In the genomic region with DNA sequence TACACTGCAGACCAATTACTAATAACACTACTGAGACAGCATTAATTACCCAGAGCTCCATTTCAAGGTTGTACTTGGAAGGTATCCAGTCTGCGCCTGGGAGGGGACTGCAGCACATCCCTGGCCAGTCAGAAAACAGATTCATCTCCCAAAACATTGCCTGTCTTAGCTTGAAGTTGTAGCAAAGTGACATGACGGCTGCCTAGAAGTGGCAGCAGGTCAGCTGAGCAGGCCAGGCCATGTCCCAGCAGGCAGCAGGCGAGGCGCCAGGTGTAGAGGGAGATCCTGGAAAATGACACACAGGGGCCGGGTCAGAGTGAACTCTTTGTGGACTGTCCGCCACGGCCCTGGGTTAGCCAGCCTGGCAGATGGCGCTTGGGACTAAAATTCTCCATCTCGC, we compare ENCODE assay signal across 10 cellular contexts. TPM values are rescaled to one million over a fixed set of nuclear protein-coding genes. Genes with fewer than 3 reads are reported as not detected.
DNase-seq lines count a peak whose midpoint lies in the region; ATAC-seq and TF ChIP-seq lines count a peak whose summit lies in the region.
"Had no signal": no experiment of that assay in that cellular context is flagged by ENCODE, and none has a peak within 500 bp of the region (broad histone marks: within the 10 kb centered on the region; RNA-seq: fewer than 3 reads in every experiment).

No MANE protein-coding gene starts in this region.

- H3K79me2 ChIP-seq in mammary epithelial cell (ENCODE audit: insufficient read depth, low read length): no peaks in the 10 kb centered on the region

- CTCF ChIA-PET in MCF 10A (lab: Yijun Ruan, JAX) (interaction anchor here (0.9 to 1.1 kb wide), 4 partner anchors 13 to 255 kb away, joined by 3 to 4 read pairs (median 3); no protein-coding TSS in a partner anchor), mammary epithelial cell (lab: Charles Lee; ENCODE audit: low non-redundant PET) (no interaction called here)

- H3K4me3 ChIP-seq in mammary epithelial cell (replicated peaks in 1 of 3; ENCODE audit: insufficient read depth in 1 of 3, low read depth in 2 of 3, low read length in 3 of 3): no peak overlapping the region

- peak overlapping the region; percentile 47 for H3K4me3 Mint-ChIP-seq in MCF 10A (ENCODE audit: unreplicated experiment)
- peak overlapping the region; percentile 39 for H3K4me3 Mint-ChIP-seq in activated T-helper 17 cell treated with anti-CD3 and anti-CD28 coated beads, Interleukin-2, amount 50 U/mL, for 72 hours

- no peaks in the 10 kb centered on the region for H4K20me1 ChIP-seq in mammary epithelial cell (ENCODE audit: insufficient read depth, low read length)

- in situ Hi-C loops in mammary epithelial cell (cut with MboI; ENCODE audit: low sequenced_read_pairs in 2 of 2): no loop called here

- ATAC-seq in activated T-helper 17 cell treated with anti-CD3 and anti-CD28 coated beads, Interleukin-2, amount 50 U/mL, for 72 hours (replicated peaks): no peak

- 47% methylated on average over 9 of the region's 9 CpGs for WGBS in mammary epithelial cell (ENCODE audit: low coverage, missing lambda C conversion rate)

- H3K27ac ChIP-seq in mammary epithelial cell (ENCODE audit: insufficient read depth, low read depth, low read length): no peak overlapping the region
- H3K27ac ChIP-seq: suprapubic skin had no signal

- H3K36me3 Mint-ChIP-seq in MCF 10A (ENCODE audit: insufficient read depth, unreplicated experiment): peaks cover 20% of the 10 kb centered on the region
- peaks cover 36% of the 10 kb centered on the region for H3K36me3 Mint-ChIP-seq in activated T-helper 17 cell treated with anti-CD3 and anti-CD28 coated beads, Interleukin-2, amount 50 U/mL, for 72 hours (ENCODE audit: low read depth)

- BruUV-seq in MCF 10A (replicated peaks; lab: Mats Ljungman, UMichigan): no TSS peak
- BruUV-seq in mammary epithelial cell (replicated peaks; lab: Mats Ljungman, UMichigan): no TSS peak

- DNase-seq in MCF 10A (ENCODE audit: unreplicated experiment) (no peak), mammary epithelial cell (no peak), left kidney (ENCODE audit: low read depth, low spot score) (peak; percentile 24), ureter (ENCODE audit: low spot score) (peak; percentile 43), EL (no peak), GDM1 (lab: John Stamatoyannopoulos, UW) (no peak), COLO829 (ENCODE audit: low spot score) (no peak)
- DNase-seq: NCI-H748 treated with DMSO at 0.1 percent for 48 hours had no signal

- H3K4me2 ChIP-seq in mammary epithelial cell (ENCODE audit: insufficient read depth, low read depth, low read length): no peak overlapping the region

- H3K27me3 ChIP-seq in mammary epithelial cell (ENCODE audit: insufficient read depth, low read length): no peaks in the 10 kb centered on the region
- H3K27me3 ChIP-seq: suprapubic skin had no signal

- no peak overlapping the region for H3K9ac ChIP-seq in mammary epithelial cell (ENCODE audit: insufficient read depth, low read length)

- POLR2A ChIA-PET in MCF 10A (lab: Yijun Ruan, JAX): interaction anchor here (0.6 to 1.9 kb wide), 4 partner anchors 11 to 455 kb away, joined by 3 to 7 read pairs (median 4); a partner anchor contains a TSS

- dilution Hi-C loops in mammary epithelial cell (cut with HindIII; ENCODE audit: low sequenced_read_pairs): no loop called here

- H3K27ac Mint-ChIP-seq in MCF 10A (ENCODE audit: low read depth, unreplicated experiment): peak overlapping the region; percentile 32
- H3K27ac Mint-ChIP-seq in activated T-helper 17 cell treated with anti-CD3 and anti-CD28 coated beads, Interleukin-2, amount 50 U/mL, for 72 hours: no peak overlapping the region

- H3K9me3 ChIP-seq in mammary epithelial cell (replicated peaks; ENCODE audit: insufficient read depth, low read length): no peaks in the 10 kb centered on the region
- H3K9me3 ChIP-seq: suprapubic skin had no signal

- no peak for TF ChIP-seq CTCF in MCF 10A (IDR thresholded peaks at IDR 0.05; ENCODE audit: unreplicated experiment)
- no peak for TF ChIP-seq CTCF in mammary epithelial cell (conservative IDR thresholded peaks at IDR 0.05 in 1 of 2, IDR thresholded peaks at IDR 0.05 in 1 of 2; ENCODE audit: extremely low read depth in 1 of 2, insufficient read depth in 1 of 2, low read depth in 1 of 2, low read length in 2 of 2)

- no peaks in the 10 kb centered on the region for H3K9me3 Mint-ChIP-seq in MCF 10A (ENCODE audit: unreplicated experiment)
- H3K9me3 Mint-ChIP-seq in activated T-helper 17 cell treated with anti-CD3 and anti-CD28 coated beads, Interleukin-2, amount 50 U/mL, for 72 hours: no peaks in the 10 kb centered on the region

- H3K4me1 ChIP-seq in mammary epithelial cell (ENCODE audit: insufficient read depth, low read length): peaks cover 28% of the 10 kb centered on the region

- H3K36me3 ChIP-seq in mammary epithelial cell (ENCODE audit: insufficient read depth, low read length): peaks cover 2% of the 10 kb centered on the region

- H3K27me3 Mint-ChIP-seq in MCF 10A (ENCODE audit: insufficient read depth, unreplicated experiment): no peaks in the 10 kb centered on the region
- peaks cover 4% of the 10 kb centered on the region for H3K27me3 Mint-ChIP-seq in activated T-helper 17 cell treated with anti-CD3 and anti-CD28 coated beads, Interleukin-2, amount 50 U/mL, for 72 hours

- intact Hi-C loops in MCF 10A (cut with micrococcal nuclease) (no loop called here), mammary epithelial cell (cut with micrococcal nuclease) (no loop called here)

- H3K4me1 Mint-ChIP-seq in MCF 10A (ENCODE audit: insufficient read depth, unreplicated experiment): no peaks in the 10 kb centered on the region
- H3K4me1 Mint-ChIP-seq in activated T-helper 17 cell treated with anti-CD3 and anti-CD28 coated beads, Interleukin-2, amount 50 U/mL, for 72 hours: peaks cover 7% of the 10 kb centered on the region

- no peak overlapping the region for H2AFZ ChIP-seq in mammary epithelial cell (ENCODE audit: low read depth, low read length)

RNA-seq across cellular contexts. Expression of a gene that starts 1.1 kb away (rescaled TPM):
- total RNA-seq in MCF 10A (2022): 1.1 and 1.9 TPM in 2 replicates
- 1 to 10 TPM; 1.1 to 4.0 TPM for total RNA-seq in mammary epithelial cell
- polyA plus RNA-seq in mammary epithelial cell: 4.0 TPM
- polyA minus RNA-seq in mammary epithelial cell: 4.5 TPM
- 1 to 10 TPM; 1.4 to 2.0 TPM for total RNA-seq in activated T-helper 17 cell treated with anti-CD3 and anti-CD28 coated beads, Interleukin-2, amount 50 U/mL, for 72 hours
- 2.1 TPM for total RNA-seq in ureter

RNA-seq across cellular contexts. Expression of a gene that starts 58.2 kb away (rescaled TPM):
- total RNA-seq in MCF 10A (2022): 73.5 and 88.0 TPM in 2 replicates
- 10 to 100 TPM; 33.0 to 70.4 TPM for total RNA-seq in mammary epithelial cell
- 39.6 TPM for polyA plus RNA-seq in mammary epithelial cell
- polyA minus RNA-seq in mammary epithelial cell: 31.3 TPM
- total RNA-seq in activated T-helper 17 cell treated with anti-CD3 and anti-CD28 coated beads, Interleukin-2, amount 50 U/mL, for 72 hours: 10 to 100 TPM; 78.9 to 97.6 TPM
- 75.0 TPM for total RNA-seq in ureter

Comparison
In these comparisons a context has a peak if more than half of its experiments do, and no peak if none do; other contexts are left out.
1. DNase-seq: peak in left kidney (single experiment) and ureter (single experiment); none in MCF 10A (single experiment), mammary epithelial cell (single experiment), EL (single experiment), GDM1 (single experiment) and COLO829 (single experiment).